In the genomic region with DNA sequence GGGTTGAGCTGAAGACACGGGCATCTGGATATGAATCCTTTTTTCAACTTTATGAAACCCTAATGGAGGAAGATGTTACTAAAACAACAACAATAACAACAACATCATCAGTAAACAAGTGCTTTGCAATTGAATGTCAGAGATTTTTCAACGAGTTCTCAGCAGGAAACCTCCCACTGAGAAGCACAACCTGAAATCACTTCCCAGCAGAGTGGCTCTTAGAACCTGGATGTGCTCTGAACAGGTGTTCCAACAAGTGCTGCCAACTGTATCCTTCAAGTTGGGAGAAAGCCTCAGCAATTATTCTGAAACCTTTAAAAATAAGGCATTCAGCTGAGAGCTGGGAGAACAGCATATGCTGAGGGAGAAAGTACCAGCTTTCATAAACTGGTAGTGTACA, we compare ENCODE assay signal across 19 cellular contexts.
A peak's percentile ranks its signal among the peaks of the same experiment; 100 is the strongest.
DNase-seq lines count a peak whose midpoint lies in the region; ATAC-seq lines count a peak whose summit lies in the region.
"Had no signal": no experiment of that assay in that cellular context is flagged by ENCODE, and none has a peak within 500 bp of the region (broad histone marks: within the 10 kb centered on the region; RNA-seq: fewer than 3 reads in every experiment).

No MANE protein-coding gene starts in this region.

- H3K9me3 Mint-ChIP-seq in activated CD4-positive, alpha-beta T cell treated with anti-CD3 and anti-CD28 coated beads, Interleukin-2, amount 10 ng/mL, durations not matched to agents 7 days and 5 days, result no peaks in the 10 kb centered on the region

- CTCF ChIA-PET in activated CD4-positive, alpha-beta T cell treated with anti-CD3 and anti-CD28 coated beads, Interleukin-2, amount 10 ng/mL, durations not matched to agents 7 days and 5 days (lab: Charles Lee), result no interaction called here

- no peak overlapping the region for H3K4me3 Mint-ChIP-seq in activated CD4-positive, alpha-beta T cell treated with anti-CD3 and anti-CD28 coated beads, Interleukin-2, amount 10 ng/mL, durations not matched to agents 7 days and 5 days
- H3K4me3 Mint-ChIP-seq: B cell; CD4-positive, alpha-beta T cell; IgD-negative memory B cell; T-helper 2 cell treated with Interferon-gamma antibody and Interleukin-4, amounts not matched to agents 5 μg/mL and 100 μg/mL, for 36 hours had no signal

- no peaks in the 10 kb centered on the region for H3K27me3 Mint-ChIP-seq in activated CD4-positive, alpha-beta T cell treated with anti-CD3 and anti-CD28 coated beads, Interleukin-2, amount 10 ng/mL, durations not matched to agents 7 days and 5 days
- H3K27me3 Mint-ChIP-seq: B cell; CD4-positive, alpha-beta T cell; IgD-negative memory B cell had no signal

- no peaks in the 10 kb centered on the region for H3K4me1 Mint-ChIP-seq in activated CD4-positive, alpha-beta T cell treated with anti-CD3 and anti-CD28 coated beads, Interleukin-2, amount 10 ng/mL, durations not matched to agents 7 days and 5 days
- H3K4me1 Mint-ChIP-seq: B cell, IgD-negative memory B cell had no signal

- DNase-seq in DMS153 (lab: John Stamatoyannopoulos, UW) (peak; percentile 60), DMS153 treated with DMSO at 0.1 percent for 48 hours (lab: John Stamatoyannopoulos, UW; ENCODE audit: unreplicated experiment) (no peak), DMS79 (lab: John Stamatoyannopoulos, UW) (peak; percentile 67), NCI-H2029 (lab: John Stamatoyannopoulos, UW) (peak; percentile 12), NCI-H69 (lab: John Stamatoyannopoulos, UW) (peak; percentile 73), middle frontal gyrus (ENCODE audit: extremely low spot score, low spot score) (no peak)
- DNase-seq in activated CD4-positive, alpha-beta T cell treated with anti-CD3 and anti-CD28 coated beads, Interleukin-2, amount 10 ng/mL, durations not matched to agents 7 days and 5 days, result no peak
- DNase-seq: Calu3; CD4-positive, alpha-beta T cell; HCEC 1CT; Kasumi-1; MM.1S; NCI-H1436 treated with DMSO at 0.1 percent for 48 hours; NCI-H82; SW 1271 had no signal

- POLR2A ChIA-PET in activated CD4-positive, alpha-beta T cell treated with anti-CD3 and anti-CD28 coated beads, Interleukin-2, amount 10 ng/mL, durations not matched to agents 7 days and 5 days (lab: Charles Lee), result no interaction called here

- no peaks in the 10 kb centered on the region for H3K36me3 Mint-ChIP-seq in activated CD4-positive, alpha-beta T cell treated with anti-CD3 and anti-CD28 coated beads, Interleukin-2, amount 10 ng/mL, durations not matched to agents 7 days and 5 days (ENCODE audit: low read depth)
- H3K36me3 Mint-ChIP-seq: IgD-negative memory B cell had no signal

- no peak overlapping the region for H3K27ac Mint-ChIP-seq in activated CD4-positive, alpha-beta T cell treated with anti-CD3 and anti-CD28 coated beads, Interleukin-2, amount 10 ng/mL, durations not matched to agents 7 days and 5 days
- H3K27ac Mint-ChIP-seq: B cell; CD4-positive, alpha-beta T cell; T-helper 2 cell treated with Interferon-gamma antibody and Interleukin-4, amounts not matched to agents 5 μg/mL and 100 μg/mL, for 36 hours had no signal

- ATAC-seq in HG03571 (IDR thresholded peaks at IDR 0.05; ENCODE audit: unreplicated experiment), result no peak

Comparison
In these comparisons a context has a peak if more than half of its experiments do, and no peak if none do; other contexts are left out.
1. DNase-seq: peak in DMS153 (single experiment), DMS79 (single experiment), NCI-H2029 (single experiment) and NCI-H69 (single experiment); none in DMS153 treated with DMSO at 0.1 percent for 48 hours (single experiment), activated CD4-positive, alpha-beta T cell treated with anti-CD3 and anti-CD28 coated beads, Interleukin-2, amount 10 ng/mL, durations not matched to agents 7 days and 5 days (single experiment) and middle frontal gyrus (single experiment).